12 cellular contexts compared by ENCODE assay signal in genomic region chr10:49568235-49568634, GRCh38. TPM values are rescaled to one million over a fixed set of nuclear protein-coding genes. Genes with fewer than 3 reads are reported as not detected.
DNase-seq lines count a peak whose midpoint lies in the region; ATAC-seq and TF ChIP-seq lines count a peak whose summit lies in the region.
"Had no signal": no experiment of that assay in that cellular context is flagged by ENCODE, and none has a peak within 500 bp of the region (broad histone marks: within the 10 kb centered on the region; RNA-seq: fewer than 3 reads in every experiment).

No MANE protein-coding gene starts in this region.

- POLR2A ChIA-PET in PC-3 (lab: Charles Lee; ENCODE audit: unreplicated experiment): interaction anchor here (0.6 kb wide), 1 partner anchor 338 kb away, joined by 4 read pairs; no protein-coding TSS in a partner anchor
- POLR2A ChIA-PET in RWPE1 (lab: Yijun Ruan, JAX; ENCODE audit: low non-redundant PET): no interaction called here

- H3K4me2 ChIP-seq in PC-3 (ENCODE audit: low read length): no peak overlapping the region

- H3K9me3 Mint-ChIP-seq in nephron progenitor cell: peaks cover 30% of the 10 kb centered on the region

- H3K9ac ChIP-seq in PC-3 (ENCODE audit: low read length): no peak overlapping the region

- H3K4me3 ChIP-seq in PC-3 (ENCODE audit: low read length) (no peak overlapping the region), fibroblast of villous mesenchyme (ENCODE audit: low read depth, low read length) (no peak overlapping the region)

- no peaks in the 10 kb centered on the region for H3F3A ChIP-seq in PC-3 (ENCODE audit: low read length, unreplicated experiment)

- H3K27me3 Mint-ChIP-seq in nephron progenitor cell (ENCODE audit: low read depth, poor library complexity): peaks cover 81% of the 10 kb centered on the region

- no peaks in the 10 kb centered on the region for H3K79me2 ChIP-seq in PC-3 (ENCODE audit: low read length)

- no peak overlapping the region for H3K27ac ChIP-seq in PC-3 (ENCODE audit: low read length)
- no peak overlapping the region for H3K27ac ChIP-seq in RWPE1

- CTCF ChIA-PET in PC-3 (lab: Charles Lee): no interaction called here
- CTCF ChIA-PET in RWPE1 (lab: Yijun Ruan, JAX): no interaction called here

- no peak overlapping the region for H3K4me3 Mint-ChIP-seq in nephron progenitor cell
- H3K4me3 Mint-ChIP-seq: T-helper 17 cell had no signal

- TF ChIP-seq CTCF in PC-3 (conservative IDR thresholded peaks at IDR 0.05; ENCODE audit: low read depth, low read length): no peak
- no peak for TF ChIP-seq CTCF in fibroblast of villous mesenchyme (IDR thresholded peaks at IDR 0.05; ENCODE audit: insufficient read depth, low read depth, low read length)
- no peak for TF ChIP-seq CTCF in nephron progenitor cell (IDR thresholded peaks at IDR 0.05)
- no peak for TF ChIP-seq CTCF in RWPE1 (conservative IDR thresholded peaks at IDR 0.05; ENCODE audit: low read depth)

- H3K27me3 ChIP-seq in PC-3 (ENCODE audit: low read length): no peaks in the 10 kb centered on the region

- H3K36me3 ChIP-seq in PC-3 (ENCODE audit: low read depth, low read length): no peaks in the 10 kb centered on the region; the same call in 1 of the 2 replicates

- H3K36me3 Mint-ChIP-seq in nephron progenitor cell (ENCODE audit: low read depth): no peaks in the 10 kb centered on the region

- no TSS peak for BruUV-seq in PC-3 (replicated peaks; lab: Mats Ljungman, UMichigan)

- H3K4me1 Mint-ChIP-seq in nephron progenitor cell: no peaks in the 10 kb centered on the region
- H3K4me1 Mint-ChIP-seq: T-helper 17 cell had no signal

- H3K9me3 ChIP-seq in PC-3 (ENCODE audit: low read length): peaks cover 13% of the 10 kb centered on the region; the same call in 1 of the 2 replicates

- ATAC-seq in GM21515 (IDR thresholded peaks at IDR 0.05; ENCODE audit: unreplicated experiment): peak; percentile 67
- ATAC-seq in PC-3: no peak
- no peak for ATAC-seq in GM21447 (IDR thresholded peaks at IDR 0.05; ENCODE audit: unreplicated experiment)
- ATAC-seq: T-helper 17 cell had no signal

- H3K27ac Mint-ChIP-seq in nephron progenitor cell: no peak overlapping the region
- H3K27ac Mint-ChIP-seq: T-helper 17 cell had no signal

- no peaks in the 10 kb centered on the region for H4K20me1 ChIP-seq in PC-3 (ENCODE audit: low read length)

- peak; percentile 70 for DNase-seq in GM03348 (ENCODE audit: low spot score)
- peak; percentile 40 for DNase-seq in PC-3
- DNase-seq in fibroblast of villous mesenchyme (ENCODE audit: low read depth): peak; percentile 71
- no peak for DNase-seq in nephron progenitor cell
- DNase-seq in AG08396 (ENCODE audit: low spot score): no peak
- no peak for DNase-seq in RWPE1 (ENCODE audit: low spot score)
- DNase-seq: KG1, NCI-H748 treated with DMSO at 0.1 percent for 48 hours, T-helper 17 cell had no signal

- H2AFZ ChIP-seq in PC-3 (ENCODE audit: low read length): no peak overlapping the region

- intact Hi-C loops in PC-3 (cut with micrococcal nuclease): no loop called here

- peaks cover 4% of the 10 kb centered on the region; the same call in 1 of the 2 replicates for H3K9me2 ChIP-seq in PC-3 (replicated peaks; ENCODE audit: low read length)

- peaks cover 9% of the 10 kb centered on the region for H3K4me1 ChIP-seq in PC-3 (ENCODE audit: insufficient read depth, low read length)

RNA-seq across cellular contexts. Expression of gene ERCC6, which starts 29.3 kb away (rescaled TPM):
- 36.7 and 43.0 TPM in 2 replicates for total RNA-seq in PC-3 (2014; rRNA removed)
- 16.1 and 35.4 TPM in 2 replicates for total RNA-seq in fibroblast of villous mesenchyme

RNA-seq across cellular contexts. Expression of gene SLC18A3, which starts 41.9 kb away (rescaled TPM):
- total RNA-seq in PC-3 (2014; rRNA removed): not detected in 2 replicates
- total RNA-seq in fibroblast of villous mesenchyme: under 0.01 TPM in 1 of 2 replicates, not detected in the other
- total RNA-seq: H1, T-helper 17 cell had no signal

RNA-seq across cellular contexts. Expression of gene CHAT, which starts 45.6 kb away (rescaled TPM):
- not detected in 2 replicates for total RNA-seq in PC-3 (2014; rRNA removed)
- not detected in 2 replicates for total RNA-seq in fibroblast of villous mesenchyme
- total RNA-seq: H1, T-helper 17 cell had no signal

Comparison
In these comparisons a context has a peak if more than half of its experiments do, and no peak if none do; other contexts are left out.
1. DNase-seq: peak in GM03348 (single experiment), PC-3 (single experiment) and fibroblast of villous mesenchyme (single experiment); none in nephron progenitor cell (single experiment), AG08396 (single experiment) and RWPE1 (single experiment).